Comparison of ENCODE assay signal across 19 cellular contexts in the genomic region with DNA sequence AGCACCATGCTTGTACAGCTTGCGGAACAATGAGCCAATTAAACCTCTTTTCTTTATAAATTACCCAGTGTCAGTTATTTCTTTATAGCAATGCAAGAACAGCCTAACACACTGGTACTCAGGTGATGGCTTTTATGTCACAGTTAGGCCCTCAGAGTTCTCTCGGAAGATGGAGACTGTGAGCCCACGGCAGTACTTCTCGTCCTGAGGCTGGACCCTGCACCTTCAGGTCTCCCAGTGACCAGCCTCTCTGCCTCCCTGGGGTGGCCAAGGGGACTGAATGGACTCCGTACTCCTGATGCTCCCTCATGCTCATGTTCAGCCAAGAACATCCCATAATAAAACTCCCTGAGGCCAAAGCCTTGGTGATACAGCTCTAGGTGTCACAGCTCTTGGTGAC. TPM values are rescaled to one million over a fixed set of nuclear protein-coding genes. Genes with fewer than 3 reads are reported as not detected.
DNase-seq lines count a peak whose midpoint lies in the region; ATAC-seq and TF ChIP-seq lines count a peak whose summit lies in the region.
"Had no signal": no experiment of that assay in that cellular context is flagged by ENCODE, and none has a peak within 500 bp of the region (broad histone marks: within the 10 kb centered on the region; RNA-seq: fewer than 3 reads in every experiment).

No MANE protein-coding gene starts in this region.

- no peaks in the 10 kb centered on the region for H3F3A ChIP-seq in GM23338 (replicated peaks; ENCODE audit: low read depth)

- no peak for TF ChIP-seq EP300 in esophagus muscularis mucosa (IDR thresholded peaks at IDR 0.05)

- peak overlapping the region; percentile 72 for H2AFZ ChIP-seq in GM23338

- 0 out of 2 replicates have a peak overlapping the region, but pooled peaks have one; percentile 41 for H3K27ac Mint-ChIP-seq in GM23338
- no peak overlapping the region for H3K27ac Mint-ChIP-seq in activated naive CD4-positive, alpha-beta T cell treated with anti-CD3 and anti-CD28 coated beads, Interleukin-2, amount 10 ng/mL, durations not matched to agents 7 days and 5 days
- no peak overlapping the region for H3K27ac Mint-ChIP-seq in stimulated activated naive CD8-positive, alpha-beta T cell treated with anti-CD3 and anti-CD28 coated beads, Interleukin-15, amount 100 ng/mL, for 72 hours
- H3K27ac Mint-ChIP-seq: natural killer cell treated with Interleukin-12 subunit alpha and Interleukin-12 subunit beta and Interleukin-15 and Interleukin-18, amount 100 ng/mL, for 72 hours; T-helper 1 cell treated with Interleukin-12 subunit alpha and Interleukin-12 subunit beta and Interleukin-4 antibody, amounts not matched to agents 30 μg/mL and 1 μg/mL, for 36 hours had no signal

- H3K79me2 ChIP-seq in GM23338 (replicated peaks; ENCODE audit: insufficient read depth): no peaks in the 10 kb centered on the region

- H3K4me1 ChIP-seq in GM23338 (ENCODE audit: insufficient read depth): no peaks in the 10 kb centered on the region
- peaks cover 7 to 38% (median 26%) of the 10 kb centered on the region in 4 donors for H3K4me1 ChIP-seq in esophagus muscularis mucosa
- H3K4me1 ChIP-seq in psoas muscle: peaks cover 9% of the 10 kb centered on the region
- H3K4me1 ChIP-seq: testis had no signal

- no peaks in the 10 kb centered on the region for H3K9me3 ChIP-seq in WERI-Rb-1 (ENCODE audit: severe bottlenecking)
- no peaks in the 10 kb centered on the region for H3K9me3 ChIP-seq in esophagus muscularis mucosa
- no peaks in the 10 kb centered on the region for H3K9me3 ChIP-seq in psoas muscle
- H3K9me3 ChIP-seq: testis had no signal

- peaks cover 15% of the 10 kb centered on the region for H3K9me3 Mint-ChIP-seq in GM23338
- no peaks in the 10 kb centered on the region for H3K9me3 Mint-ChIP-seq in activated naive CD4-positive, alpha-beta T cell treated with anti-CD3 and anti-CD28 coated beads, Interleukin-2, amount 10 ng/mL, durations not matched to agents 7 days and 5 days
- peaks cover 0 to 7% of the 10 kb centered on the region in 2 donors for H3K9me3 Mint-ChIP-seq in stimulated activated naive CD8-positive, alpha-beta T cell treated with anti-CD3 and anti-CD28 coated beads, Interleukin-15, amount 100 ng/mL, for 72 hours

- no peak overlapping the region for H3K4me3 Mint-ChIP-seq in GM23338
- no peak overlapping the region for H3K4me3 Mint-ChIP-seq in activated naive CD4-positive, alpha-beta T cell treated with anti-CD3 and anti-CD28 coated beads, Interleukin-2, amount 10 ng/mL, durations not matched to agents 7 days and 5 days
- H3K4me3 Mint-ChIP-seq in stimulated activated naive CD8-positive, alpha-beta T cell treated with anti-CD3 and anti-CD28 coated beads, Interleukin-15, amount 100 ng/mL, for 72 hours: no peak overlapping the region
- H3K4me3 Mint-ChIP-seq: natural killer cell treated with Interleukin-12 subunit alpha and Interleukin-12 subunit beta and Interleukin-15 and Interleukin-18, amount 100 ng/mL, for 72 hours; T-helper 1 cell treated with Interleukin-12 subunit alpha and Interleukin-12 subunit beta and Interleukin-4 antibody, amounts not matched to agents 30 μg/mL and 1 μg/mL, for 36 hours had no signal

- CTCF ChIA-PET in activated naive CD4-positive, alpha-beta T cell treated with anti-CD3 and anti-CD28 coated beads, Interleukin-2, amount 10 ng/mL, durations not matched to agents 7 days and 5 days (lab: Charles Lee): no interaction called here

- H3K4me2 ChIP-seq in GM23338: no peak overlapping the region

- TF ChIP-seq POLR2A in esophagus muscularis mucosa (IDR thresholded peaks at IDR 0.05; ENCODE audit: low read depth): no peak

- no peak for ATAC-seq in GM23338
- ATAC-seq in psoas muscle: peak; percentile 9 to 48 (median 26)
- no peak for ATAC-seq in stimulated activated naive CD8-positive, alpha-beta T cell treated with anti-CD3 and anti-CD28 coated beads, Interleukin-15, amount 100 ng/mL, for 72 hours
- ATAC-seq: natural killer cell treated with Interleukin-12 subunit alpha and Interleukin-12 subunit beta and Interleukin-15 and Interleukin-18, amount 100 ng/mL, for 72 hours had no signal

- H3K27me3 Mint-ChIP-seq in GM23338 (ENCODE audit: insufficient read depth, low read depth, poor library complexity): peaks cover 9% of the 10 kb centered on the region
- H3K27me3 Mint-ChIP-seq in activated naive CD4-positive, alpha-beta T cell treated with anti-CD3 and anti-CD28 coated beads, Interleukin-2, amount 10 ng/mL, durations not matched to agents 7 days and 5 days: no peaks in the 10 kb centered on the region
- peaks cover 52% of the 10 kb centered on the region for H3K27me3 Mint-ChIP-seq in stimulated activated naive CD8-positive, alpha-beta T cell treated with anti-CD3 and anti-CD28 coated beads, Interleukin-15, amount 100 ng/mL, for 72 hours

- intact Hi-C loops in esophagus muscularis mucosa (cut with DNase I) (no loop called here), psoas muscle (cut with DNase I) (no loop called here)

- H3K27ac ChIP-seq in GM23338 (ENCODE audit: low read depth): no peak overlapping the region
- peak overlapping the region; percentile 73 for H3K27ac ChIP-seq in WERI-Rb-1
- peak overlapping the region; percentile 61 to 76 (median 70) for H3K27ac ChIP-seq in esophagus muscularis mucosa (replicated peaks in 1 of 4)
- H3K27ac ChIP-seq in psoas muscle: peak overlapping the region; percentile 83
- H3K27ac ChIP-seq: testis had no signal

- H3K36me3 ChIP-seq in GM23338 (ENCODE audit: insufficient read depth) (no peaks in the 10 kb centered on the region), WERI-Rb-1 (no peaks in the 10 kb centered on the region), esophagus muscularis mucosa (no peaks in the 10 kb centered on the region), psoas muscle (ENCODE audit: insufficient read depth in 1 of 2, low read depth in 1 of 2) (no peaks in the 10 kb centered on the region)

- H4K20me1 ChIP-seq in GM23338 (replicated peaks; ENCODE audit: insufficient read depth): no peaks in the 10 kb centered on the region

- H3K27me3 ChIP-seq in GM23338 (ENCODE audit: insufficient read depth): no peaks in the 10 kb centered on the region
- H3K27me3 ChIP-seq in WERI-Rb-1 (ENCODE audit: insufficient read depth, low read depth, severe bottlenecking): no peaks in the 10 kb centered on the region
- no peaks in the 10 kb centered on the region for H3K27me3 ChIP-seq in esophagus muscularis mucosa
- no peaks in the 10 kb centered on the region for H3K27me3 ChIP-seq in psoas muscle (ENCODE audit: insufficient read depth in 3 of 3, low read length in 2 of 3)
- H3K27me3 ChIP-seq: testis had no signal

- TF ChIP-seq CTCF in GM23338 (conservative IDR thresholded peaks at IDR 0.05; ENCODE audit: low read depth in 2 of 2): no peak
- TF ChIP-seq CTCF in WERI-Rb-1 (IDR thresholded peaks at IDR 0.05; ENCODE audit: low read depth, low read length): no peak
- no peak for TF ChIP-seq CTCF in esophagus muscularis mucosa (IDR thresholded peaks at IDR 0.05)
- no peak for TF ChIP-seq CTCF in psoas muscle (IDR thresholded peaks at IDR 0.05)

- H3K4me3 ChIP-seq in GM23338 (no peak overlapping the region), WERI-Rb-1 (ENCODE audit: low read depth, low read length) (no peak overlapping the region), esophagus muscularis mucosa (no peak overlapping the region), psoas muscle (peak overlapping the region; percentile 35)
- H3K4me3 ChIP-seq: testis had no signal

- 0 out of 2 replicates have a peak, but pooled peaks cover 3% of the 10 kb centered on the region for H3K9me2 ChIP-seq in GM23338 (ENCODE audit: insufficient read depth)

- DNase-seq in GM23338 (ENCODE audit: low spot score) (no peak), WERI-Rb-1 (no peak), esophagus muscularis mucosa (ENCODE audit: extremely low spot score) (peak; percentile 50), psoas muscle (no peak), 8988T (no peak), NCI-H187 treated with DMSO at 0.1 percent for 48 hours (lab: John Stamatoyannopoulos, UW) (no peak)
- DNase-seq in activated naive CD4-positive, alpha-beta T cell treated with anti-CD3 and anti-CD28 coated beads, Interleukin-2, amount 10 ng/mL, durations not matched to agents 7 days and 5 days: no peak
- DNase-seq in stimulated activated naive CD8-positive, alpha-beta T cell treated with anti-CD3 and anti-CD28 coated beads, Interleukin-15, amount 100 ng/mL, for 72 hours: no peak
- DNase-seq: amniotic stem cell; cerebellar nuclear complex; Karpas-422; NCI-H1092; NCI-H2081 treated with DMSO at 0.1 percent for 48 hours; NCI-H510A; Right ventricle myocardium superior; stimulated activated CD4-positive, alpha-beta T cell treated with anti-CD3 and anti-CD28 coated beads, Interleukin-12 subunit alpha, Interleukin-12 subunit beta, amount 100 ng/mL, for 4 hours; testis had no signal

- 87% methylated on average over 5 of the region's 5 CpGs for WGBS in esophagus muscularis mucosa
- 96 to 97% (median 97%) methylated on average over 5 of the region's 5 CpGs for WGBS in psoas muscle, 3 donors

- peaks cover 8% of the 10 kb centered on the region for H3K36me3 Mint-ChIP-seq in GM23338 (ENCODE audit: low read depth)
- no peaks in the 10 kb centered on the region for H3K36me3 Mint-ChIP-seq in activated naive CD4-positive, alpha-beta T cell treated with anti-CD3 and anti-CD28 coated beads, Interleukin-2, amount 10 ng/mL, durations not matched to agents 7 days and 5 days
- H3K36me3 Mint-ChIP-seq: natural killer cell treated with Interleukin-12 subunit alpha and Interleukin-12 subunit beta and Interleukin-15 and Interleukin-18, amount 100 ng/mL, for 72 hours had no signal

- peaks cover 11% of the 10 kb centered on the region; the same call in 2 of the 3 replicates for H3K4me1 Mint-ChIP-seq in GM23338
- no peaks in the 10 kb centered on the region for H3K4me1 Mint-ChIP-seq in activated naive CD4-positive, alpha-beta T cell treated with anti-CD3 and anti-CD28 coated beads, Interleukin-2, amount 10 ng/mL, durations not matched to agents 7 days and 5 days
- no peaks in the 10 kb centered on the region for H3K4me1 Mint-ChIP-seq in stimulated activated naive CD8-positive, alpha-beta T cell treated with anti-CD3 and anti-CD28 coated beads, Interleukin-15, amount 100 ng/mL, for 72 hours

TF ChIP-seq in GM23338, 12 proteins besides CTCF, POLR2A, EP300 and RAD21 (continues in another document):
- TF ChIP-seq CREB1 (CRISPR knock-in tag; IDR thresholded peaks at IDR 0.05; ENCODE audit: low read depth) (no peak), NANOG (IDR thresholded peaks at IDR 0.05; ENCODE audit: borderline replicate concordance) (no peak), JUNB (IDR thresholded peaks at IDR 0.05; ENCODE audit: unreplicated experiment) (no peak), EZH2phosphoT487 (IDR thresholded peaks at IDR 0.05; ENCODE audit: unreplicated experiment) (no peak)

RNA-seq across cellular contexts. Expression of gene PDLIM3, which starts 25.0 kb away (rescaled TPM):
- total RNA-seq in GM23338 (2014; rRNA removed; shearing (Covaris generic)): 18.0 and 19.5 TPM in 2 replicates
- 8.3 and 8.5 TPM in 2 replicates for polyA plus RNA-seq in GM23338 (2016; fragmentation: Nextera tagmentation; extraction: Ambion mirVana)
- 1,000 to 10,000 TPM; 1,279 to 2,098 (median 1,627) TPM for total RNA-seq in esophagus muscularis mucosa
- 1,000 to 10,000 TPM; 2,718 to 5,341 (median 3,828) TPM for total RNA-seq in psoas muscle
- polyA plus RNA-seq in psoas muscle: 1,000 to 10,000 TPM in 2 of 3 donors, 100 to 1,000 TPM in 1; 703 to 2,553 (median 1,460) TPM
- total RNA-seq: natural killer cell treated with Interleukin-12 subunit alpha and Interleukin-12 subunit beta and Interleukin-15 and Interleukin-18, amount 100 ng/mL, for 72 hours had no signal

Comparison
In these comparisons a context has a peak if more than half of its experiments do, and no peak if none do; other contexts are left out.
1. ATAC-seq: peak in psoas muscle (4 of 4); none in GM23338 (single experiment) and stimulated activated naive CD8-positive, alpha-beta T cell treated with anti-CD3 and anti-CD28 coated beads, Interleukin-15, amount 100 ng/mL, for 72 hours (single experiment).
2. RNA of gene PDLIM3, which starts 25.0 kb away (total RNA-seq): 2,718 to 5,341 TPM in psoas muscle and 1,279 to 2,098 TPM in esophagus muscularis mucosa; 18.0 to 19.5 TPM in GM23338; every median in the first group is over 10 times any median in the second.